In the genomic region with DNA sequence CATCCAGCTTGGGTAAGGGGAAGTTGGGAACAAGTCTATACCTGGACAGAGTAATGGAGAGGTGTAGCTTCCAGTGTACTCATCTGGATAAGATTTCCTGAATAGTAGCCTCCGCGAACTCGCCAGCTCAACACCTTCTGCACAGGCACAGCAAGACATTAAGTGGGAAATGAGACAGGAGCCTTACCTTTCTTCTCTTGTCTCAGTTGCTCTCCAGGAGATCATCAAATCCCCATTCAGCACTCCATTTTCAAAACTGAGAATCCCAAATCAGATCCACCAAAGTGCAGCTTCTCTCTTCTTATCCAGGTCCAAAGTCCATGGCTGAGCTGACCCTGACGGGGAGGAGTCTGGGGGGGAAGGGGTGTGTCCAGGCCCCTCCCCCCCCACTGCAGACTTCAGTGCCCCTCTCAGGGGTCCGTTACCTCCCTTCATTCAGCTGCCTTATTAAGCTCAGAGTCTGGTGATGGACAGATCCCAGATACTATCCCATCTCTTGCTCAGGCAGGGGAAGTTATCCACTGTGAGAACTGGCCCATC, we compare ENCODE assay signal across 1 cellular context.
TF ChIP-seq lines count a peak whose summit lies in the region.

No MANE protein-coding gene starts in this region.

TF ChIP-seq in HepG2, 621 proteins besides CTCF, POLR2A, EP300 and RAD21 (continued from another document and continues in another):
- TF ChIP-seq, protein P1, sequence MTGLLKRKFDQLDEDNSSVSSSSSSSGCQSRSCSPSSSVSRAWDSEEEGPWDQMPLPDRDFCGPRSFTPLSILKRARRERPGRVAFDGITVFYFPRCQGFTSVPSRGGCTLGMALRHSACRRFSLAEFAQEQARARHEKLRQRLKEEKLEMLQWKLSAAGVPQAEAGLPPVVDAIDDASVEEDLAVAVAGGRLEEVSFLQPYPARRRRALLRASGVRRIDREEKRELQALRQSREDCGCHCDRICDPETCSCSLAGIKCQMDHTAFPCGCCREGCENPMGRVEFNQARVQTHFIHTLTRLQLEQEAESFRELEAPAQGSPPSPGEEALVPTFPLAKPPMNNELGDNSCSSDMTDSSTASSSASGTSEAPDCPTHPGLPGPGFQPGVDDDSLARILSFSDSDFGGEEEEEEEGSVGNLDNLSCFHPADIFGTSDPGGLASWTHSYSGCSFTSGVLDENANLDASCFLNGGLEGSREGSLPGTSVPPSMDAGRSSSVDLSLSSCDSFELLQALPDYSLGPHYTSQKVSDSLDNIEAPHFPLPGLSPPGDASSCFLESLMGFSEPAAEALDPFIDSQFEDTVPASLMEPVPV (CRISPR knock-in tag; IDR thresholded peaks at IDR 0.05): peak; percentile 53; the same call in 1 of the 2 replicates
- TF ChIP-seq SMAD9 (CRISPR knock-in tag; IDR thresholded peaks at IDR 0.05): no peak
- TF ChIP-seq, protein P2, sequence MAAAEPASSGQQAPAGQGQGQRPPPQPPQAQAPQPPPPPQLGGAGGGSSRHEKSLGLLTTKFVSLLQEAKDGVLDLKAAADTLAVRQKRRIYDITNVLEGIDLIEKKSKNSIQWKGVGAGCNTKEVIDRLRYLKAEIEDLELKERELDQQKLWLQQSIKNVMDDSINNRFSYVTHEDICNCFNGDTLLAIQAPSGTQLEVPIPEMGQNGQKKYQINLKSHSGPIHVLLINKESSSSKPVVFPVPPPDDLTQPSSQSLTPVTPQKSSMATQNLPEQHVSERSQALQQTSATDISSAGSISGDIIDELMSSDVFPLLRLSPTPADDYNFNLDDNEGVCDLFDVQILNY (CRISPR knock-in tag; conservative IDR thresholded peaks at IDR 0.05): no peak
- peak; percentile 73; the same call in 1 of the 2 replicates for TF ChIP-seq SMYD3 (CRISPR knock-in tag; IDR thresholded peaks at IDR 0.05)
- TF ChIP-seq MYNN (CRISPR knock-in tag; IDR thresholded peaks at IDR 0.05; ENCODE audit: low read depth): no peak
- TF ChIP-seq EHMT2 (IDR thresholded peaks at IDR 0.05; ENCODE audit: borderline replicate concordance, low read depth, low read length): no peak
- no peak for TF ChIP-seq ZNF329 (CRISPR knock-in tag; IDR thresholded peaks at IDR 0.05; ENCODE audit: low read depth)
- no peak for TF ChIP-seq FOXP1 (IDR thresholded peaks at IDR 0.05)
- TF ChIP-seq FOXP1 (CRISPR knock-in tag; IDR thresholded peaks at IDR 0.05): peak; percentile 33; the same call in 1 of the 2 replicates
- TF ChIP-seq, protein P3, sequence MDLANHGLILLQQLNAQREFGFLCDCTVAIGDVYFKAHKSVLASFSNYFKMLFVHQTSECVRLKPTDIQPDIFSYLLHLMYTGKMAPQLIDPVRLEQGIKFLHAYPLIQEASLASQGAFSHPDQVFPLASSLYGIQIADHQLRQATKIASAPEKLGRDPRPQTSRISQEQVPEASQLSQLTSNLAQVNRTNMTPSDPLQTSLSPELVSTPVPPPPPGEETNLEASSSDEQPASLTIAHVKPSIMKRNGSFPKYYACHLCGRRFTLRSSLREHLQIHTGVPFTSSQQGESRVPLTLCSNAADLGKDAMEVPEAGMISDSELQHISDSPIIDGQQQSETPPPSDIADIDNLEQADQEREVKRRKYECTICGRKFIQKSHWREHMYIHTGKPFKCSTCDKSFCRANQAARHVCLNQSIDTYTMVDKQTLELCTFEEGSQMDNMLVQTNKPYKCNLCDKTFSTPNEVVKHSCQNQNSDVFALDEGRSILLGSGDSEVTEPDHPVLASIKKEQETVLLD (CRISPR knock-in tag; IDR thresholded peaks at IDR 0.05; ENCODE audit: low read depth): no peak
- TF ChIP-seq, protein P4, sequence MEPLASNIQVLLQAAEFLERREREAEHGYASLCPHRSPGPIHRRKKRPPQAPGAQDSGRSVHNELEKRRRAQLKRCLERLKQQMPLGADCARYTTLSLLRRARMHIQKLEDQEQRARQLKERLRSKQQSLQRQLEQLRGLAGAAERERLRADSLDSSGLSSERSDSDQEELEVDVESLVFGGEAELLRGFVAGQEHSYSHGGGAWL (CRISPR knock-in tag; IDR thresholded peaks at IDR 0.05): no peak
- TF ChIP-seq, protein P5, sequence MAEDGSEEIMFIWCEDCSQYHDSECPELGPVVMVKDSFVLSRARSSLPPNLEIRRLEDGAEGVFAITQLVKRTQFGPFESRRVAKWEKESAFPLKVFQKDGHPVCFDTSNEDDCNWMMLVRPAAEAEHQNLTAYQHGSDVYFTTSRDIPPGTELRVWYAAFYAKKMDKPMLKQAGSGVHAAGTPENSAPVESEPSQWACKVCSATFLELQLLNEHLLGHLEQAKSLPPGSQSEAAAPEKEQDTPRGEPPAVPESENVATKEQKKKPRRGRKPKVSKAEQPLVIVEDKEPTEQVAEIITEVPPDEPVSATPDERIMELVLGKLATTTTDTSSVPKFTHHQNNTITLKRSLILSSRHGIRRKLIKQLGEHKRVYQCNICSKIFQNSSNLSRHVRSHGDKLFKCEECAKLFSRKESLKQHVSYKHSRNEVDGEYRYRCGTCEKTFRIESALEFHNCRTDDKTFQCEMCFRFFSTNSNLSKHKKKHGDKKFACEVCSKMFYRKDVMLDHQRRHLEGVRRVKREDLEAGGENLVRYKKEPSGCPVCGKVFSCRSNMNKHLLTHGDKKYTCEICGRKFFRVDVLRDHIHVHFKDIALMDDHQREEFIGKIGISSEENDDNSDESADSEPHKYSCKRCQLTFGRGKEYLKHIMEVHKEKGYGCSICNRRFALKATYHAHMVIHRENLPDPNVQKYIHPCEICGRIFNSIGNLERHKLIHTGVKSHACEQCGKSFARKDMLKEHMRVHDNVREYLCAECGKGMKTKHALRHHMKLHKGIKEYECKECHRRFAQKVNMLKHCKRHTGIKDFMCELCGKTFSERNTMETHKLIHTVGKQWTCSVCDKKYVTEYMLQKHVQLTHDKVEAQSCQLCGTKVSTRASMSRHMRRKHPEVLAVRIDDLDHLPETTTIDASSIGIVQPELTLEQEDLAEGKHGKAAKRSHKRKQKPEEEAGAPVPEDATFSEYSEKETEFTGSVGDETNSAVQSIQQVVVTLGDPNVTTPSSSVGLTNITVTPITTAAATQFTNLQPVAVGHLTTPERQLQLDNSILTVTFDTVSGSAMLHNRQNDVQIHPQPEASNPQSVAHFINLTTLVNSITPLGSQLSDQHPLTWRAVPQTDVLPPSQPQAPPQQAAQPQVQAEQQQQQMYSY (CRISPR knock-in tag; IDR thresholded peaks at IDR 0.05): no peak
- TF ChIP-seq ZNF24 (IDR thresholded peaks at IDR 0.05): no peak
- TF ChIP-seq HNF4G (IDR thresholded peaks at IDR 0.05; ENCODE audit: borderline replicate concordance, low read depth, low read length): peak; percentile 90
- TF ChIP-seq HNF4G (CRISPR knock-in tag; IDR thresholded peaks at IDR 0.05; ENCODE audit: borderline replicate concordance, low read depth): peak; percentile 75; the same call in 1 of the 2 replicates
- no peak for TF ChIP-seq NONO (IDR thresholded peaks at IDR 0.05)
- 0 out of 2 replicates have a peak, but pooled peaks have one; percentile 27 for TF ChIP-seq NONO (CRISPR knock-in tag; conservative IDR thresholded peaks at IDR 0.05)
- TF ChIP-seq HMG20A (CRISPR knock-in tag; IDR thresholded peaks at IDR 0.05; ENCODE audit: borderline replicate concordance): no peak
- TF ChIP-seq PAF1 (CRISPR knock-in tag; IDR thresholded peaks at IDR 0.05): no peak
- no peak for TF ChIP-seq KDM5B (CRISPR knock-in tag; IDR thresholded peaks at IDR 0.05; ENCODE audit: borderline replicate concordance)
- TF ChIP-seq HDAC1 (CRISPR knock-in tag; IDR thresholded peaks at IDR 0.05): 0 out of 2 replicates have a peak, but pooled peaks have one; percentile 53
- TF ChIP-seq, protein P6, sequence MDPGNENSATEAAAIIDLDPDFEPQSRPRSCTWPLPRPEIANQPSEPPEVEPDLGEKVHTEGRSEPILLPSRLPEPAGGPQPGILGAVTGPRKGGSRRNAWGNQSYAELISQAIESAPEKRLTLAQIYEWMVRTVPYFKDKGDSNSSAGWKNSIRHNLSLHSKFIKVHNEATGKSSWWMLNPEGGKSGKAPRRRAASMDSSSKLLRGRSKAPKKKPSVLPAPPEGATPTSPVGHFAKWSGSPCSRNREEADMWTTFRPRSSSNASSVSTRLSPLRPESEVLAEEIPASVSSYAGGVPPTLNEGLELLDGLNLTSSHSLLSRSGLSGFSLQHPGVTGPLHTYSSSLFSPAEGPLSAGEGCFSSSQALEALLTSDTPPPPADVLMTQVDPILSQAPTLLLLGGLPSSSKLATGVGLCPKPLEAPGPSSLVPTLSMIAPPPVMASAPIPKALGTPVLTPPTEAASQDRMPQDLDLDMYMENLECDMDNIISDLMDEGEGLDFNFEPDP (CRISPR knock-in tag; conservative IDR thresholded peaks at IDR 0.05): no peak
- no peak for TF ChIP-seq ZNF619 (CRISPR knock-in tag; IDR thresholded peaks at IDR 0.05)
- TF ChIP-seq, protein P7, sequence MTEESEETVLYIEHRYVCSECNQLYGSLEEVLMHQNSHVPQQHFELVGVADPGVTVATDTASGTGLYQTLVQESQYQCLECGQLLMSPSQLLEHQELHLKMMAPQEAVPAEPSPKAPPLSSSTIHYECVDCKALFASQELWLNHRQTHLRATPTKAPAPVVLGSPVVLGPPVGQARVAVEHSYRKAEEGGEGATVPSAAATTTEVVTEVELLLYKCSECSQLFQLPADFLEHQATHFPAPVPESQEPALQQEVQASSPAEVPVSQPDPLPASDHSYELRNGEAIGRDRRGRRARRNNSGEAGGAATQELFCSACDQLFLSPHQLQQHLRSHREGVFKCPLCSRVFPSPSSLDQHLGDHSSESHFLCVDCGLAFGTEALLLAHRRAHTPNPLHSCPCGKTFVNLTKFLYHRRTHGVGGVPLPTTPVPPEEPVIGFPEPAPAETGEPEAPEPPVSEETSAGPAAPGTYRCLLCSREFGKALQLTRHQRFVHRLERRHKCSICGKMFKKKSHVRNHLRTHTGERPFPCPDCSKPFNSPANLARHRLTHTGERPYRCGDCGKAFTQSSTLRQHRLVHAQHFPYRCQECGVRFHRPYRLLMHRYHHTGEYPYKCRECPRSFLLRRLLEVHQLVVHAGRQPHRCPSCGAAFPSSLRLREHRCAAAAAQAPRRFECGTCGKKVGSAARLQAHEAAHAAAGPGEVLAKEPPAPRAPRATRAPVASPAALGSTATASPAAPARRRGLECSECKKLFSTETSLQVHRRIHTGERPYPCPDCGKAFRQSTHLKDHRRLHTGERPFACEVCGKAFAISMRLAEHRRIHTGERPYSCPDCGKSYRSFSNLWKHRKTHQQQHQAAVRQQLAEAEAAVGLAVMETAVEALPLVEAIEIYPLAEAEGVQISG (CRISPR knock-in tag; IDR thresholded peaks at IDR 0.05): peak; percentile 40; the same call in 1 of the 2 replicates
- TF ChIP-seq, protein P8, sequence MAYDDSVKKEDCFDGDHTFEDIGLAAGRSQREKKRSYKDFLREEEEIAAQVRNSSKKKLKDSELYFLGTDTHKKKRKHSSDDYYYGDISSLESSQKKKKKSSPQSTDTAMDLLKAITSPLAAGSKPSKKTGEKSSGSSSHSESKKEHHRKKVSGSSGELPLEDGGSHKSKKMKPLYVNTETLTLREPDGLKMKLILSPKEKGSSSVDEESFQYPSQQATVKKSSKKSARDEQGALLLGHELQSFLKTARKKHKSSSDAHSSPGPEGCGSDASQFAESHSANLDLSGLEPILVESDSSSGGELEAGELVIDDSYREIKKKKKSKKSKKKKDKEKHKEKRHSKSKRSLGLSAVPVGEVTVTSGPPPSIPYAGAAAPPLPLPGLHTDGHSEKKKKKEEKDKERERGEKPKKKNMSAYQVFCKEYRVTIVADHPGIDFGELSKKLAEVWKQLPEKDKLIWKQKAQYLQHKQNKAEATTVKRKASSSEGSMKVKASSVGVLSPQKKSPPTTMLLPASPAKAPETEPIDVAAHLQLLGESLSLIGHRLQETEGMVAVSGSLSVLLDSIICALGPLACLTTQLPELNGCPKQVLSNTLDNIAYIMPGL (CRISPR knock-in tag; IDR thresholded peaks at IDR 0.05; ENCODE audit: borderline replicate concordance in 1 of 2, low read depth in 1 of 2): peak in 1 of 2 experiments; percentile 17; a peak in 1 of 4 replicates
- TF ChIP-seq, protein P9, sequence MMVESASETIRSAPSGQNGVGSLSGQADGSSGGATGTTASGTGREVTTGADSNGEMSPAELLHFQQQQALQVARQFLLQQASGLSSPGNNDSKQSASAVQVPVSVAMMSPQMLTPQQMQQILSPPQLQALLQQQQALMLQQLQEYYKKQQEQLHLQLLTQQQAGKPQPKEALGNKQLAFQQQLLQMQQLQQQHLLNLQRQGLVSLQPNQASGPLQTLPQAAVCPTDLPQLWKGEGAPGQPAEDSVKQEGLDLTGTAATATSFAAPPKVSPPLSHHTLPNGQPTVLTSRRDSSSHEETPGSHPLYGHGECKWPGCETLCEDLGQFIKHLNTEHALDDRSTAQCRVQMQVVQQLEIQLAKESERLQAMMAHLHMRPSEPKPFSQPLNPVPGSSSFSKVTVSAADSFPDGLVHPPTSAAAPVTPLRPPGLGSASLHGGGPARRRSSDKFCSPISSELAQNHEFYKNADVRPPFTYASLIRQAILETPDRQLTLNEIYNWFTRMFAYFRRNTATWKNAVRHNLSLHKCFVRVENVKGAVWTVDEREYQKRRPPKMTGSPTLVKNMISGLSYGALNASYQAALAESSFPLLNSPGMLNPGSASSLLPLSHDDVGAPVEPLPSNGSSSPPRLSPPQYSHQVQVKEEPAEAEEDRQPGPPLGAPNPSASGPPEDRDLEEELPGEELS (CRISPR knock-in tag; IDR thresholded peaks at IDR 0.05): peak; percentile 45; the same call in 1 of the 2 replicates
- TF ChIP-seq ZNF354B (CRISPR knock-in tag; IDR thresholded peaks at IDR 0.05): peak; percentile 56; the same call in 1 of the 2 replicates
- peak; percentile 34; the same call in 1 of the 2 replicates for TF ChIP-seq TAF1 (CRISPR knock-in tag; IDR thresholded peaks at IDR 0.05)
- no peak for TF ChIP-seq CBX5 (CRISPR knock-in tag; IDR thresholded peaks at IDR 0.05; ENCODE audit: borderline replicate concordance)
- TF ChIP-seq KDM6A (CRISPR knock-in tag; IDR thresholded peaks at IDR 0.05; ENCODE audit: low read depth): peak; percentile 48; the same call in 1 of the 2 replicates
- TF ChIP-seq SOX6 (IDR thresholded peaks at IDR 0.05): no peak
- TF ChIP-seq SOX6 (CRISPR knock-in tag; IDR thresholded peaks at IDR 0.05): 0 out of 2 replicates have a peak, but pooled peaks have one; percentile 34
- TF ChIP-seq, protein P10, sequence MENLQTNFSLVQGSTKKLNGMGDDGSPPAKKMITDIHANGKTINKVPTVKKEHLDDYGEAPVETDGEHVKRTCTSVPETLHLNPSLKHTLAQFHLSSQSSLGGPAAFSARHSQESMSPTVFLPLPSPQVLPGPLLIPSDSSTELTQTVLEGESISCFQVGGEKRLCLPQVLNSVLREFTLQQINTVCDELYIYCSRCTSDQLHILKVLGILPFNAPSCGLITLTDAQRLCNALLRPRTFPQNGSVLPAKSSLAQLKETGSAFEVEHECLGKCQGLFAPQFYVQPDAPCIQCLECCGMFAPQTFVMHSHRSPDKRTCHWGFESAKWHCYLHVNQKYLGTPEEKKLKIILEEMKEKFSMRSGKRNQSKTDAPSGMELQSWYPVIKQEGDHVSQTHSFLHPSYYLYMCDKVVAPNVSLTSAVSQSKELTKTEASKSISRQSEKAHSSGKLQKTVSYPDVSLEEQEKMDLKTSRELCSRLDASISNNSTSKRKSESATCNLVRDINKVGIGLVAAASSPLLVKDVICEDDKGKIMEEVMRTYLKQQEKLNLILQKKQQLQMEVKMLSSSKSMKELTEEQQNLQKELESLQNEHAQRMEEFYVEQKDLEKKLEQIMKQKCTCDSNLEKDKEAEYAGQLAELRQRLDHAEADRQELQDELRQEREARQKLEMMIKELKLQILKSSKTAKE (CRISPR knock-in tag; IDR thresholded peaks at IDR 0.05; ENCODE audit: borderline replicate concordance): no peak
- TF ChIP-seq, protein P11, sequence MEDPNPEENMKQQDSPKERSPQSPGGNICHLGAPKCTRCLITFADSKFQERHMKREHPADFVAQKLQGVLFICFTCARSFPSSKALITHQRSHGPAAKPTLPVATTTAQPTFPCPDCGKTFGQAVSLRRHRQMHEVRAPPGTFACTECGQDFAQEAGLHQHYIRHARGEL (CRISPR knock-in tag; IDR thresholded peaks at IDR 0.05): no peak
- no peak for TF ChIP-seq ZNF296 (CRISPR knock-in tag; conservative IDR thresholded peaks at IDR 0.05)
- TF ChIP-seq ZKSCAN1 (IDR thresholded peaks at IDR 0.05; ENCODE audit: low read length): no peak
